17 cellular contexts compared by ENCODE assay signal in genomic region chr15:60843482-60843881, GRCh38.
DNase-seq lines count a peak whose midpoint lies in the region; ATAC-seq and TF ChIP-seq lines count a peak whose summit lies in the region.
"Had no signal": no experiment of that assay in that cellular context is flagged by ENCODE, and none has a peak within 500 bp of the region (broad histone marks: within the 10 kb centered on the region; RNA-seq: fewer than 3 reads in every experiment).

No MANE protein-coding gene starts in this region.

- H3K36me3 Mint-ChIP-seq in CD4-positive, alpha-beta T cell (ENCODE audit: low read depth): no peaks in the 10 kb centered on the region
- H3K36me3 Mint-ChIP-seq in CD8-positive, alpha-beta T cell: no peaks in the 10 kb centered on the region
- no peaks in the 10 kb centered on the region for H3K36me3 Mint-ChIP-seq in activated T-helper 17 cell treated with anti-CD3 and anti-CD28 coated beads, Interleukin-2, amount 50 U/mL, for 72 hours (ENCODE audit: low read depth)

- CTCF ChIA-PET in CD4-positive, alpha-beta T cell (lab: Charles Lee): interaction anchor here (1.5 to 2.1 kb wide), 4 partner anchors 21 to 103 kb away, joined by 4 to 8 read pairs (median 4); no protein-coding TSS in a partner anchor
- CTCF ChIA-PET in CD8-positive, alpha-beta T cell (lab: Charles Lee): interaction anchor here (1.1 to 4.2 kb wide), 6 partner anchors 12 to 257 kb away, joined by 3 to 33 read pairs (median 7); no protein-coding TSS in a partner anchor

- H3K4me1 ChIP-seq in CD8-positive, alpha-beta T cell (ENCODE audit: insufficient read depth, low read length): peaks cover 71% of the 10 kb centered on the region
- H3K4me1 ChIP-seq: HAP-1 had no signal

- H3K4me3 ChIP-seq in CD8-positive, alpha-beta T cell (ENCODE audit: low read depth, low read length): no peak overlapping the region
- H3K4me3 ChIP-seq: HAP-1 had no signal

- no peak for DNase-seq in CD4-positive, alpha-beta T cell
- no peak for DNase-seq in CD8-positive, alpha-beta T cell
- DNase-seq in medulla oblongata (ENCODE audit: extremely low spot score) (peak; percentile 13), occipital lobe (lab: John Stamatoyannopoulos, UW) (no peak), KBM-7 (no peak)
- DNase-seq in stimulated activated CD4-positive, alpha-beta T cell treated with anti-CD3 and anti-CD28 coated beads, Interleukin-4, amount 100 ng/mL, for 24 hours: no peak
- DNase-seq: DMS79, IMR-90, Kasumi-1, NCI-H1105 treated with DMSO at 0.1 percent for 48 hours, NCI-H1694 treated with DMSO at 0.1 percent for 48 hours, NCI-H2107, NCI-H345, NCI-H526, SHP77 treated with DMSO at 0.1 percent for 48 hours had no signal

- H3K27ac Mint-ChIP-seq in CD4-positive, alpha-beta T cell: peak overlapping the region; percentile 84
- H3K27ac Mint-ChIP-seq in CD8-positive, alpha-beta T cell: no peak overlapping the region
- H3K27ac Mint-ChIP-seq in activated T-helper 17 cell treated with anti-CD3 and anti-CD28 coated beads, Interleukin-2, amount 50 U/mL, for 72 hours: peak overlapping the region; percentile 39

- H3K27me3 Mint-ChIP-seq in CD4-positive, alpha-beta T cell: no peaks in the 10 kb centered on the region
- H3K27me3 Mint-ChIP-seq in CD8-positive, alpha-beta T cell (ENCODE audit: low read depth): no peaks in the 10 kb centered on the region
- no peaks in the 10 kb centered on the region for H3K27me3 Mint-ChIP-seq in activated T-helper 17 cell treated with anti-CD3 and anti-CD28 coated beads, Interleukin-2, amount 50 U/mL, for 72 hours

- no peaks in the 10 kb centered on the region for H3K27me3 ChIP-seq in CD4-positive, alpha-beta T cell (ENCODE audit: control insufficient read depth, insufficient read depth, low read length)
- H3K27me3 ChIP-seq in CD8-positive, alpha-beta T cell (ENCODE audit: insufficient read depth, low read length): no peaks in the 10 kb centered on the region

- peaks cover 87% of the 10 kb centered on the region for H3K4me1 Mint-ChIP-seq in CD4-positive, alpha-beta T cell (ENCODE audit: low read depth)
- H3K4me1 Mint-ChIP-seq in CD8-positive, alpha-beta T cell (ENCODE audit: low read depth): peaks cover 85% of the 10 kb centered on the region
- peaks cover 53% of the 10 kb centered on the region for H3K4me1 Mint-ChIP-seq in activated T-helper 17 cell treated with anti-CD3 and anti-CD28 coated beads, Interleukin-2, amount 50 U/mL, for 72 hours

- no peaks in the 10 kb centered on the region for H3K36me3 ChIP-seq in CD8-positive, alpha-beta T cell (ENCODE audit: insufficient read depth, low read length)
- H3K36me3 ChIP-seq: HAP-1 had no signal

- no peak for TF ChIP-seq CTCF in CD4-positive, alpha-beta T cell (IDR thresholded peaks at IDR 0.05)
- no peak for TF ChIP-seq CTCF in CD8-positive, alpha-beta T cell (IDR thresholded peaks at IDR 0.05)

- peak overlapping the region; percentile 77 for H3K4me3 Mint-ChIP-seq in CD4-positive, alpha-beta T cell
- H3K4me3 Mint-ChIP-seq in CD8-positive, alpha-beta T cell: peak overlapping the region; percentile 72
- H3K4me3 Mint-ChIP-seq in activated T-helper 17 cell treated with anti-CD3 and anti-CD28 coated beads, Interleukin-2, amount 50 U/mL, for 72 hours: peak overlapping the region; percentile 89

- ATAC-seq in CD4-positive, alpha-beta T cell (ENCODE audit: poor library complexity): no peak
- ATAC-seq in CD8-positive, alpha-beta T cell: no peak
- ATAC-seq in activated T-helper 17 cell treated with anti-CD3 and anti-CD28 coated beads, Interleukin-2, amount 50 U/mL, for 72 hours (replicated peaks): no peak

- no peak overlapping the region for H3K27ac ChIP-seq in CD4-positive, alpha-beta T cell (ENCODE audit: low read depth, low read length)
- H3K27ac ChIP-seq in CD8-positive, alpha-beta T cell (ENCODE audit: low read depth, low read length): no peak overlapping the region

- no peaks in the 10 kb centered on the region for H3K9me3 ChIP-seq in CD4-positive, alpha-beta T cell (ENCODE audit: control insufficient read depth, low read length)
- H3K9me3 ChIP-seq in CD8-positive, alpha-beta T cell (ENCODE audit: low read length): no peaks in the 10 kb centered on the region

- H3K9me3 Mint-ChIP-seq in CD4-positive, alpha-beta T cell: no peaks in the 10 kb centered on the region
- no peaks in the 10 kb centered on the region for H3K9me3 Mint-ChIP-seq in CD8-positive, alpha-beta T cell
- no peaks in the 10 kb centered on the region for H3K9me3 Mint-ChIP-seq in activated T-helper 17 cell treated with anti-CD3 and anti-CD28 coated beads, Interleukin-2, amount 50 U/mL, for 72 hours

- in situ Hi-C loops in KBM-7 (cut with MboI; ENCODE audit: low pct_unique_long_range_greater_than_20kb, low sequenced_read_pairs): no loop called here

- POLR2A ChIA-PET in CD4-positive, alpha-beta T cell (lab: Charles Lee): interaction anchor here (1.0 to 2.6 kb wide), 20 partner anchors 9 to 315 kb away, joined by 3 to 43 read pairs (median 8); no protein-coding TSS in a partner anchor
- POLR2A ChIA-PET in CD8-positive, alpha-beta T cell (lab: Charles Lee): interaction anchor here (0.9 to 3.1 kb wide), 8 partner anchors 10 to 296 kb away, joined by 3 to 15 read pairs (median 6); no protein-coding TSS in a partner anchor

- intact Hi-C loops in CD4-positive, alpha-beta T cell (cut with DNase I, micrococcal nuclease): loop anchor here (5.0 kb wide), 4 partner anchors 36 to 251 kb away; no protein-coding TSS in a partner anchor
- intact Hi-C loops in CD8-positive, alpha-beta T cell (cut with DNase I, micrococcal nuclease): loop anchor here (5.0 to 10.0 kb wide), 5 partner anchors 121 to 1159 kb away; partner anchors contain the start of gene BNIP2 (in 1 of the 2)
